8 cellular contexts compared by ENCODE assay signal in the genomic region with DNA sequence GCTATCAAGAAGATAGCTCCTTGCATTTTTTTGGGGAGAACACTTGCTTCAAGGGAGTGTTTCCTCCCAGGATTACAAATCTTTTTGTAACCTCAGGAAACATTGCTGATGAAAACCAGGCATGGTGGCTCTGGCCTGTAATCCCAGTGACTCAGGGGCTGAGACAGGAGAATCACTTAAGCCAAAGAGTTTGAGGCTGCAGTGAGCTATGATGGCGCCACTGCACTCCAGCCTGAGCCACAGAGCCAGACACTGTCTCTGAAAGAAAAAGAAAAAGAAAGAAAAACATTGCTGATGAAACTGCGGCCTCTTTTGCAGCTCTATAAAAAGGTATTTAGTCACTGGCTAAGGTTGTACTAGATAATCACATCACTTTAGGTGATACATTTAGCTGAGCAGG. TPM values are rescaled to one million over a fixed set of nuclear protein-coding genes. Genes with fewer than 3 reads are reported as not detected.
DNase-seq lines count a peak whose midpoint lies in the region; ATAC-seq and TF ChIP-seq lines count a peak whose summit lies in the region.

No MANE protein-coding gene starts in this region.

- no peaks in the 10 kb centered on the region for H4K20me1 ChIP-seq in GM23248 (ENCODE audit: insufficient read depth)

- H3K4me3 ChIP-seq in GM23248 = peak overlapping the region; percentile 78
- H3K4me3 ChIP-seq in effector memory CD4-positive, alpha-beta T cell (ENCODE audit: insufficient read depth, low read depth, low read length, poor library complexity, severe bottlenecking) = no peak overlapping the region
- no peak overlapping the region for H3K4me3 ChIP-seq in gastrocnemius medialis
- H3K4me3 ChIP-seq in BE2C (ENCODE audit: low read depth, low read length) = no peak overlapping the region

- peak overlapping the region; percentile 94 for H3K27ac ChIP-seq in GM23248
- H3K27ac ChIP-seq in effector memory CD4-positive, alpha-beta T cell (ENCODE audit: insufficient read depth, low read length, poor library complexity, severe bottlenecking) = peak overlapping the region; percentile 99
- peak overlapping the region; percentile 88 to 98 (median 93) for H3K27ac ChIP-seq in gastrocnemius medialis

- TF ChIP-seq POLR2A in gastrocnemius medialis (IDR thresholded peaks at IDR 0.05) = no peak

- H3K9me3 ChIP-seq in GM23248 (ENCODE audit: low read depth) (no peaks in the 10 kb centered on the region), gastrocnemius medialis (no peaks in the 10 kb centered on the region), BE2C (no peaks in the 10 kb centered on the region)
- H3K9me3 ChIP-seq in effector memory CD4-positive, alpha-beta T cell (ENCODE audit: control insufficient read depth, low read length) = no peaks in the 10 kb centered on the region

- intact Hi-C loops in gastrocnemius medialis (cut with DNase I; ENCODE audit: low total_unique reads) = loop anchor here (10.0 kb wide), 1 partner anchor 408 kb away; no protein-coding TSS in a partner anchor

- WGBS in GM23248 (ENCODE audit: low coverage in 1 of 2, low lambda C conversion rate in 2 of 2, missing lambda C conversion rate in 2 of 2), 2 experiments = 11 to 15% methylated on average over 2 of the region's 2 CpGs

- peak overlapping the region; percentile 95 for H3K4me2 ChIP-seq in GM23248 (ENCODE audit: unreplicated experiment)

- H3K27me3 ChIP-seq in GM23248 (replicated peaks; ENCODE audit: insufficient read depth) (no peaks in the 10 kb centered on the region), gastrocnemius medialis (no peaks in the 10 kb centered on the region), BE2C (no peaks in the 10 kb centered on the region)
- no peaks in the 10 kb centered on the region for H3K27me3 ChIP-seq in effector memory CD4-positive, alpha-beta T cell (replicated peaks; ENCODE audit: control insufficient read depth, insufficient read depth, low read length, poor library complexity, severe bottlenecking)

- no peaks in the 10 kb centered on the region for H3K9me2 ChIP-seq in GM23248 (ENCODE audit: insufficient read depth)

- H3F3A ChIP-seq in GM23248 (ENCODE audit: insufficient read depth) = peaks cover 51% of the 10 kb centered on the region

- in situ Hi-C loops in GM23248 (cut with MboI) (no loop called here), gastrocnemius medialis (cut with MboI; ENCODE audit: low sequenced_read_pairs in 4 of 4) (no loop called here)

- DNase-seq in GM23248 (peak; percentile 94), NCI-H82 (lab: John Stamatoyannopoulos, UW) (peak; percentile 78), gastrocnemius medialis (no peak), NCI-H2171 (lab: John Stamatoyannopoulos, UW) (no peak), SIG-M5 treated with dmso at 0.1 percent for 504 hours (lab: John Stamatoyannopoulos, UW; ENCODE audit: unreplicated experiment) (no peak), BE2C (no peak)
- no peak for DNase-seq in effector memory CD4-positive, alpha-beta T cell

- H3K4me1 ChIP-seq in GM23248 (ENCODE audit: insufficient read depth) (peaks cover 30% of the 10 kb centered on the region), gastrocnemius medialis (peaks cover 25 to 29% of the 10 kb centered on the region in 2 donors), BE2C (0 out of 2 replicates have a peak, but pooled peaks cover 4% of the 10 kb centered on the region)
- H3K4me1 ChIP-seq in effector memory CD4-positive, alpha-beta T cell (ENCODE audit: control insufficient read depth, insufficient read depth, low read length, poor library complexity, severe bottlenecking) = peaks cover 21% of the 10 kb centered on the region

- H3K79me2 ChIP-seq in GM23248 (ENCODE audit: insufficient read depth) = no peaks in the 10 kb centered on the region

- ATAC-seq in gastrocnemius medialis = no peak
- no peak for ATAC-seq in GM19463 (IDR thresholded peaks at IDR 0.05; ENCODE audit: unreplicated experiment)

- peak overlapping the region; percentile 87 for H3K9ac ChIP-seq in GM23248

- H2AFZ ChIP-seq in GM23248 = peak overlapping the region; percentile 92

- no peak for TF ChIP-seq CTCF in gastrocnemius medialis (IDR thresholded peaks at IDR 0.05 in 4 of 5, conservative IDR thresholded peaks at IDR 0.05 in 1 of 5)
- TF ChIP-seq CTCF in BE2C (IDR thresholded peaks at IDR 0.05; ENCODE audit: low read depth, low read length) = no peak

- no peaks in the 10 kb centered on the region for H3K36me3 ChIP-seq in GM23248 (ENCODE audit: low read depth)
- H3K36me3 ChIP-seq in effector memory CD4-positive, alpha-beta T cell (ENCODE audit: control insufficient read depth, insufficient read depth, low read length) = no peaks in the 10 kb centered on the region
- no peaks in the 10 kb centered on the region for H3K36me3 ChIP-seq in gastrocnemius medialis
- no peaks in the 10 kb centered on the region for H3K36me3 ChIP-seq in BE2C

RNA-seq across cellular contexts. Expression of gene RNU1-2, which starts 7.3 kb away (rescaled TPM):
- under 0.01 TPM in 1 of 2 replicates, not detected in the other for total RNA-seq in GM23248 (2014; rRNA removed; shearing (Covaris generic))
- not detected in 2 replicates for polyA plus RNA-seq in GM23248 (2016; fragmentation: Nextera tagmentation; extraction: Ambion mirVana)
- total RNA-seq in gastrocnemius medialis = under 1 TPM in 1 of 4 donors, not detected in 3; under 0.01 TPM
- polyA plus RNA-seq in BE2C (2012; ENCODE audit: insufficient read depth, insufficient read length, low read depth) = 5.0 TPM

RNA-seq across cellular contexts. Expression of gene CROCC, which starts 18.7 kb away (rescaled TPM):
- 17.6 and 24.0 TPM in 2 replicates for total RNA-seq in GM23248 (2014; rRNA removed; shearing (Covaris generic))
- 5.2 and 7.0 TPM in 2 replicates for polyA plus RNA-seq in GM23248 (2016; fragmentation: Nextera tagmentation; extraction: Ambion mirVana)
- 1 to 10 TPM; 3.0 to 8.0 (median 5.3) TPM for total RNA-seq in gastrocnemius medialis
- 20.4 TPM for polyA plus RNA-seq in BE2C (2012; ENCODE audit: insufficient read depth, insufficient read length, low read depth)

Comparison
In these comparisons a context has a peak if more than half of its experiments do, and no peak if none do; other contexts are left out.
1. DNase-seq: peak in GM23248 (single experiment) and NCI-H82 (single experiment); none in effector memory CD4-positive, alpha-beta T cell (0 of 3), gastrocnemius medialis (0 of 2), NCI-H2171 (single experiment), SIG-M5 treated with dmso at 0.1 percent for 504 hours (single experiment) and BE2C (single experiment).
2. Peak in every context shown above with its lines, with median percentiles within 50 percentile points of each other: H3K27ac ChIP-seq.